34 cellular contexts compared by ENCODE assay signal in the genomic region with DNA sequence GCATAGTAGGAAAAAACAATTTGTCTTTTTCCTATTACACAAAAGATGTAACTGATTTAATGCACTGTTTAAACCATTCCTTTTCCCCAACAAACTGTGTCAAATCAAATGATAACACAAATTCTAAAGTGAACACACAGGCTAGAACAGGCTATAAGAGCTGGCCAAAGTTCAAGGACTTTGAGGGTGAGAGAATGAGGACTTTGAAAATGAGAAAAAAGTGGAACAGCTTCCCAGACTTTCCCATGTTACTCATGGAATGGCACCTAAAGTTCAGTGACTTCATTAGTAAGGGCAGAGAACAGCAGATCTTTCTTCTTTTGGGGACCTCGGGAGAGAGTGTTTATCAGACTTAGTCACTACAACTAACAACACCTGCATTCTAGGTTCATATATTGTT. TPM values are rescaled to one million over a fixed set of nuclear protein-coding genes. Genes with fewer than 3 reads are reported as not detected.
"Had no signal": no experiment of that assay in that cellular context is flagged by ENCODE, and none has a peak within 500 bp of the region (broad histone marks: within the 10 kb centered on the region; RNA-seq: fewer than 3 reads in every experiment).

No MANE protein-coding gene starts in this region.

- H3K4me3 ChIP-seq: neural progenitor cell, ovary, psoas muscle, skin epidermis, smooth muscle cell, spleen, stomach, thoracic aorta, thyroid gland, tibial nerve, upper lobe of left lung, vagina had no signal

- H3K36me3 ChIP-seq: neural progenitor cell, ovary, spleen, stomach, thoracic aorta, thyroid gland, tibial nerve, upper lobe of left lung, vagina had no signal

- ATAC-seq: naive thymus-derived CD4-positive, alpha-beta T cell; natural killer cell; psoas muscle; right cardiac atrium; sciatic nerve; stimulated activated memory B cell treated with anti-CD40 and anti-IgM and Interleukin-4, amounts not matched to agents 10 μg/mL and 1 μg/mL and 100 μg/mL, for 72 hours had no signal

- H3K4me2 ChIP-seq: neural progenitor cell, smooth muscle cell had no signal

- H3K4me1 ChIP-seq: neural progenitor cell, parathyroid adenoma, psoas muscle, spleen, stomach, thyroid gland, tibial nerve, upper lobe of left lung, vagina had no signal

- H2AFZ ChIP-seq: neural progenitor cell, parathyroid adenoma had no signal

- H3K27me3 ChIP-seq: neural progenitor cell, ovary, thyroid gland, tibial nerve, upper lobe of left lung, vagina had no signal

- DNase-seq: naive thymus-derived CD4-positive, alpha-beta T cell; natural killer cell; occipital lobe; ovary; posterior cingulate gyrus; psoas muscle; right cardiac atrium; spleen; stimulated activated CD4-positive, alpha-beta T cell treated with anti-CD3 and anti-CD28 coated beads, Interleukin-12 subunit alpha, Interleukin-12 subunit beta, amount 100 ng/mL, for 4 hours; stimulated activated CD4-positive, alpha-beta T cell treated with anti-CD3 and anti-CD28 coated beads, Interleukin-1b, Interleukin-23, amount 100 ng/mL, for 48 hours; stimulated activated CD4-positive, alpha-beta T cell treated with anti-CD3 and anti-CD28 coated beads, Interleukin-4, amount 100 ng/mL, for 1 hour; stimulated activated CD4-positive, alpha-beta T cell treated with anti-CD3 and anti-CD28 coated beads, Interleukin-4, amount 100 ng/mL, for 4 hours; stimulated activated CD8-positive, alpha-beta memory T cell treated with anti-CD3 and anti-CD28 coated beads, Interleukin-4, amount 100 ng/mL, for 48 hours; stimulated activated naive CD4-positive, alpha-beta T cell treated with Interleukin-2 at 50 U/mL for 16 hours; stomach; thyroid gland; trophoblast cell; upper lobe of left lung had no signal

- H3K9ac ChIP-seq: neural progenitor cell, parathyroid adenoma had no signal

- H3K79me2 ChIP-seq: parathyroid adenoma had no signal

- H3K9me3 ChIP-seq: ovary, psoas muscle, thyroid gland, tibial nerve, upper lobe of left lung, vagina had no signal

- H3K27ac ChIP-seq: neural progenitor cell, ovary, parathyroid adenoma, psoas muscle, spleen, stomach, thoracic aorta, thyroid gland, tibial nerve, upper lobe of left lung, vagina had no signal

RNA-seq across cellular contexts. Expression of gene TMEM253, which starts 22.6 kb away (rescaled TPM):
- total RNA-seq: occipital lobe, osteoblast, temporal lobe, thoracic aorta, vagina had no signal
- polyA plus RNA-seq: naive thymus-derived CD4-positive, alpha-beta T cell had no signal

RNA-seq across cellular contexts. Expression of gene OR5AU1, which starts 32.4 kb away (rescaled TPM):
- total RNA-seq: naive thymus-derived CD4-positive, alpha-beta T cell; natural killer cell; occipital lobe; osteoblast; ovary; progenitor cell of endocrine pancreas; renal cortical epithelial cell; right cardiac atrium; sciatic nerve; smooth muscle cell; spleen; subcutaneous adipose tissue; temporal lobe; thoracic aorta; thyroid gland; upper lobe of left lung; ureter; vagina had no signal
- polyA plus RNA-seq: naive thymus-derived CD4-positive, alpha-beta T cell; neural cell; ovary; psoas muscle; right cardiac atrium; smooth muscle cell; spleen; stomach had no signal
